Comparison of ENCODE assay signal across 5 cellular contexts in the genomic region with DNA sequence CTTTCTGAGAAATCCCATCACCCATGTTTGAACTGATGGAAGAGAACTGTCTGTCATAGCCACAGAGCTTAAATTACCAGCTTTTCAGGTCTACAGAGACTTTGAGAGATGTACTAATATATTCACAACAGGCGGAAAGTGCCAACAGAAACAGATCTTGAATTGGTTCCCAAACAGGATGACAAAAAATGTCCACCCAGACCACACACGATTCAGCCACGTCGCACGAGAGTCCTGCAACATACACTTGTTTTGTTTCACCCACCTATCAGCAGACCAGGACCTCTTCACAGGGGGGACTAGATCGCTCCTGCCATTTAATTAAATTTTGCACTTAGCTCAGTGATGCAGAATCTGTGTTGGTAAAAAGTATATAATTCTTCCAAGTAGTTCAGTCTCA.
"Had no signal": no experiment of that assay in that cellular context is flagged by ENCODE, and none has a peak within 500 bp of the region (broad histone marks: within the 10 kb centered on the region; RNA-seq: fewer than 3 reads in every experiment).

No MANE protein-coding gene starts in this region.

- H3K4me3 ChIP-seq: GM23338, K562 had no signal

- H3K9me3 Mint-ChIP-seq: GM23338, H9 had no signal

- H3K4me3 Mint-ChIP-seq: GM23338, H9 had no signal

- H3K27ac Mint-ChIP-seq: GM23338, H9 had no signal

- ATAC-seq: GM23338, K562 had no signal

- H3K4me2 ChIP-seq: GM23338 had no signal

- DNase-seq: H9, HCEC 1CT, IMR-90 had no signal
